ENCODE assay signal across 25 cellular contexts in genomic region chr10:108782411-108782810, GRCh38.
DNase-seq lines count a peak whose midpoint lies in the region; ATAC-seq, FAIRE-seq and TF ChIP-seq lines count a peak whose summit lies in the region.
"Had no signal": no experiment of that assay in that cellular context is flagged by ENCODE, and none has a peak within 500 bp of the region (broad histone marks: within the 10 kb centered on the region; RNA-seq: fewer than 3 reads in every experiment).

No MANE protein-coding gene starts in this region.

- H3K27ac ChIP-seq in kidney (ENCODE audit: low read depth in 2 of 2, low read length in 2 of 2), result no peak overlapping the region

- peaks cover 3 to 5% of the 10 kb centered on the region in 2 donors for H3K9me3 ChIP-seq in kidney (ENCODE audit: control insufficient read depth in 1 of 2, low read length in 2 of 2)
- H3K9me3 ChIP-seq: BE2C had no signal

- ATAC-seq in left colon, result no peak
- no peak for ATAC-seq in HG02852 (IDR thresholded peaks at IDR 0.05; ENCODE audit: unreplicated experiment)
- ATAC-seq in omental fat pad (ENCODE audit: low FRiP score), result no peak
- ATAC-seq: HepG2, K562, PC-3 had no signal

- TF ChIP-seq CTCF in fibroblast of the aortic adventitia (IDR thresholded peaks at IDR 0.05; ENCODE audit: insufficient read depth, low read length) (no peak), kidney (IDR thresholded peaks at IDR 0.05; ENCODE audit: borderline replicate concordance, extremely low read depth, insufficient read depth) (no peak), omental fat pad (IDR thresholded peaks at IDR 0.05) (no peak)

- no peaks in the 10 kb centered on the region for H3K36me3 ChIP-seq in kidney (ENCODE audit: control insufficient read depth in 1 of 2, insufficient read depth in 2 of 2, low read length in 2 of 2)
- H3K36me3 ChIP-seq: BE2C had no signal

- H3K9ac ChIP-seq in kidney (ENCODE audit: low read length in 2 of 2), result no peak overlapping the region

- peak; percentile 15 for DNase-seq in AG08395 (ENCODE audit: low spot score)
- DNase-seq in GM03348 (ENCODE audit: low spot score), result peak; percentile 29
- peak; percentile 59 for DNase-seq in RPMI7951 (ENCODE audit: low read depth)
- DNase-seq in fibroblast of the aortic adventitia (ENCODE audit: low read depth), result peak; percentile 17
- no peak for DNase-seq in left colon
- no peak for DNase-seq in kidney
- no peak for DNase-seq in omental fat pad (ENCODE audit: low spot score)
- DNase-seq: BE2C, DMS79, GOT3, MM.1S, NCI-H1048, NCI-H1417 treated with DMSO at 0.1 percent for 48 hours, NCI-H187, NCI-H2107, NCI-H446 treated with DMSO at 0.1 percent for 48 hours, NCI-H526 treated with DMSO at 0.1 percent for 48 hours, PC-3, RPMI8226, SHP77 had no signal

- intact Hi-C loops in left colon (cut with DNase I, micrococcal nuclease), result no loop called here
- intact Hi-C loops in kidney (cut with DNase I), result no loop called here

- no peak for FAIRE-seq in kidney (lab: Jason Lieb, UNC)
- FAIRE-seq: A204.1, GM12892, HepG2, K562 had no signal

- H3K4me3 ChIP-seq in fibroblast of the aortic adventitia (ENCODE audit: low read depth, low read length) (no peak overlapping the region), kidney (ENCODE audit: low read length in 2 of 2) (no peak overlapping the region)
- H3K4me3 ChIP-seq: K562 had no signal

- no peaks in the 10 kb centered on the region for H3K4me1 ChIP-seq in kidney (ENCODE audit: control insufficient read depth in 1 of 2, insufficient read depth in 1 of 2, low read depth in 1 of 2, low read length in 2 of 2)
- H3K4me1 ChIP-seq: BE2C had no signal

Comparison
In these comparisons a context has a peak if more than half of its experiments do, and no peak if none do; other contexts are left out.
1. DNase-seq: peak in AG08395 (single experiment), GM03348 (single experiment), RPMI7951 (single experiment) and fibroblast of the aortic adventitia (single experiment); none in left colon (0 of 2), kidney (single experiment) and omental fat pad (single experiment).